ENCODE assay signal across 8 cellular contexts in genomic region chr15:75902129-75902557, GRCh38. TPM values are rescaled to one million over a fixed set of nuclear protein-coding genes. Genes with fewer than 3 reads are reported as not detected.
DNase-seq lines count a peak whose midpoint lies in the region; ATAC-seq, FAIRE-seq and TF ChIP-seq lines count a peak whose summit lies in the region.
"Had no signal": no experiment of that assay in that cellular context is flagged by ENCODE, and none has a peak within 500 bp of the region (broad histone marks: within the 10 kb centered on the region; RNA-seq: fewer than 3 reads in every experiment).

No MANE protein-coding gene starts in this region.

- H3K9ac ChIP-seq in HUES6 (ENCODE audit: low read length): peak overlapping the region; percentile 8

- no peaks in the 10 kb centered on the region for H3K27me3 ChIP-seq in HUES6 (ENCODE audit: control insufficient read depth, insufficient read depth, low read length)
- H3K27me3 ChIP-seq in adrenal gland: no peaks in the 10 kb centered on the region
- no peaks in the 10 kb centered on the region for H3K27me3 ChIP-seq in small intestine (ENCODE audit: control insufficient read depth in 2 of 2, insufficient read depth in 2 of 2, low read length in 2 of 2)

- peaks cover 34% of the 10 kb centered on the region for H3K36me3 ChIP-seq in HUES6 (ENCODE audit: control insufficient read depth, insufficient read depth, low read length)
- H3K36me3 ChIP-seq in adrenal gland (replicated peaks in 1 of 2): no peaks in the 10 kb centered on the region
- H3K36me3 ChIP-seq in mesodermal cell (ENCODE audit: control insufficient read depth, insufficient read depth, low read length): peaks cover 37% of the 10 kb centered on the region
- H3K36me3 ChIP-seq in small intestine (ENCODE audit: control insufficient read depth in 2 of 2, insufficient read depth in 2 of 2, low read length in 2 of 2): peaks cover 0 to 6% of the 10 kb centered on the region in 2 donors

- DNase-seq in D341Med (ENCODE audit: low spot score) (peak; percentile 74), adrenal gland (peak; percentile 26 to 83 (median 44)), small intestine (no peak)
- DNase-seq in stimulated activated CD4-positive, alpha-beta T cell treated with anti-CD3 and anti-CD28 coated beads, Interleukin-4, amount 100 ng/mL, for 1 hour: no peak

- no peaks in the 10 kb centered on the region for H3K9me3 ChIP-seq in HUES6 (ENCODE audit: control insufficient read depth, insufficient read depth, low read depth, low read length)
- no peaks in the 10 kb centered on the region for H3K9me3 ChIP-seq in adrenal gland (replicated peaks in 1 of 3)
- no peaks in the 10 kb centered on the region for H3K9me3 ChIP-seq in mesodermal cell (ENCODE audit: control insufficient read depth, low read length)
- no peaks in the 10 kb centered on the region for H3K9me3 ChIP-seq in small intestine (ENCODE audit: control insufficient read depth, low read depth)

- intact Hi-C loops in adrenal gland (cut with DNase I): no loop called here

- 39 to 52% (median 48%) methylated on average over 7 to 8 of the region's 8 CpGs for WGBS in adrenal gland, 4 donors
- WGBS in mesodermal cell (ENCODE audit: insufficient coverage in 2 of 2), 2 experiments: 53 to 59% methylated on average over 5 to 7 of the region's 8 CpGs
- WGBS in small intestine, 3 donors: 61 to 78% (median 71%) methylated on average over 8 of the region's 8 CpGs

- peak overlapping the region; percentile 96; the same call in 1 of the 2 replicates for H3K4me3 ChIP-seq in HUES6 (ENCODE audit: low read depth, low read length)
- no peak overlapping the region for H3K4me3 ChIP-seq in adrenal gland
- no peak overlapping the region for H3K4me3 ChIP-seq in mesodermal cell (ENCODE audit: extremely low read depth, insufficient read depth, low read length, poor library complexity, severe bottlenecking)
- no peak overlapping the region for H3K4me3 ChIP-seq in small intestine (ENCODE audit: low read depth in 1 of 2, low read length in 2 of 2)

- H3K27ac ChIP-seq in HUES6 (ENCODE audit: low read depth, low read length): no peak overlapping the region
- peak overlapping the region in 2 of 5 donors; percentile 13 to 23 for H3K27ac ChIP-seq in adrenal gland
- H3K27ac ChIP-seq in mesodermal cell (ENCODE audit: low read depth, low read length, severe bottlenecking): peak overlapping the region; percentile 77
- no peak overlapping the region for H3K27ac ChIP-seq in small intestine (ENCODE audit: low read depth in 1 of 2, low read length in 1 of 2)

- no peak for ATAC-seq in GM19397 (IDR thresholded peaks at IDR 0.05; ENCODE audit: unreplicated experiment)
- ATAC-seq: left lobe of liver had no signal

- TF ChIP-seq POLR2A in adrenal gland (IDR thresholded peaks at IDR 0.05): no peak

- no peak for TF ChIP-seq CTCF in adrenal gland (IDR thresholded peaks at IDR 0.05)

- peaks cover 25% of the 10 kb centered on the region for H3K4me1 ChIP-seq in HUES6 (ENCODE audit: control insufficient read depth, insufficient read depth, low read length)
- peaks cover 0 to 25% of the 10 kb centered on the region in 2 donors for H3K4me1 ChIP-seq in adrenal gland (replicated peaks in 1 of 2)
- H3K4me1 ChIP-seq in mesodermal cell (ENCODE audit: control insufficient read depth, insufficient read depth, low read length, poor library complexity, severe bottlenecking): peaks cover 27% of the 10 kb centered on the region
- no peaks in the 10 kb centered on the region for H3K4me1 ChIP-seq in small intestine (ENCODE audit: control insufficient read depth in 2 of 2, insufficient read depth in 1 of 2, low read depth in 1 of 2, low read length in 1 of 2)

- FAIRE-seq in small intestine (lab: Jason Lieb, UNC): no peak

RNA-seq across cellular contexts. Expression of gene FBXO22, which starts 1.5 kb away (rescaled TPM):
- 10 to 100 TPM; 16.6 to 40.8 (median 26.4) TPM for total RNA-seq in adrenal gland
- polyA plus RNA-seq in adrenal gland: 10 to 100 TPM in 1 of 3 donors, 1 to 10 TPM in 2; 5.1 to 28.7 (median 5.4) TPM
- 61.9 TPM for polyA plus RNA-seq in mesodermal cell (2013, experiment 1 of 2)
- polyA plus RNA-seq in mesodermal cell (2013, experiment 2 of 2): 59.0 TPM
- polyA plus RNA-seq in small intestine: 10 to 100 TPM; 11.6 to 19.7 (median 17.4) TPM

RNA-seq across cellular contexts. Expression of gene UBE2Q2, which starts 58.9 kb away (rescaled TPM):
- 10 to 100 TPM; 35.0 to 76.7 (median 46.5) TPM for total RNA-seq in adrenal gland
- polyA plus RNA-seq in adrenal gland (10 to 100 TPM; 18.7 to 49.8 (median 36.6) TPM), small intestine (10 to 100 TPM in 1 of 3 donors, 1 to 10 TPM in 2; 2.5 to 14.8 (median 8.9) TPM)
- 29.2 TPM for polyA plus RNA-seq in mesodermal cell (2013, experiment 1 of 2)
- polyA plus RNA-seq in mesodermal cell (2013, experiment 2 of 2): 40.5 TPM

Comparison
In these comparisons a context has a peak if more than half of its experiments do, and no peak if none do; other contexts are left out.
1. DNase-seq: peak in D341Med (single experiment) and adrenal gland (7 of 7); none in small intestine (single experiment) and stimulated activated CD4-positive, alpha-beta T cell treated with anti-CD3 and anti-CD28 coated beads, Interleukin-4, amount 100 ng/mL, for 1 hour (single experiment).